In genomic region chrX:111662314-111662713, GRCh38 we compare ENCODE assay signal across 25 cellular contexts.
"Had no signal": no experiment of that assay in that cellular context is flagged by ENCODE, and none has a peak within 500 bp of the region (broad histone marks: within the 10 kb centered on the region; RNA-seq: fewer than 3 reads in every experiment).

No MANE protein-coding gene starts in this region.

- H3K27ac Mint-ChIP-seq: activated naive CD4-positive, alpha-beta T cell treated with anti-CD3 and anti-CD28 coated beads, Interleukin-2, amount 50 U/mL, for 72 hours; activated T-cell treated with anti-CD3 and anti-CD28 coated beads, Interleukin-2, amount 50 U/mL, for 72 hours; natural killer cell; neural progenitor cell; WTC11 had no signal

- H3K4me3 Mint-ChIP-seq: activated T-cell treated with anti-CD3 and anti-CD28 coated beads, Interleukin-2, amount 50 U/mL, for 72 hours; natural killer cell; neural progenitor cell; WTC11 had no signal

- H3K9me3 ChIP-seq: breast epithelium, lower lobe of right lung, right lobe of liver, testis, transverse colon had no signal

- FAIRE-seq: TTC549, urothelium cell line had no signal

- H3K4me3 ChIP-seq: breast epithelium, lower lobe of right lung, neural progenitor cell, right lobe of liver, testis, transverse colon had no signal

- H3K4me1 ChIP-seq: breast epithelium, lower lobe of right lung, right lobe of liver, testis, transverse colon had no signal

- DNase-seq: activated CD4-positive, alpha-beta T cell treated with anti-CD3 and anti-CD28 coated beads for 1 hour; activated CD4-positive, alpha-beta T cell treated with anti-CD3 and anti-CD28 coated beads, Interleukin-2, amount 50 U/mL, for 1 hour; activated naive CD4-positive, alpha-beta T cell; activated T-cell treated with anti-CD3 and anti-CD28 coated beads for 4 hours; activated T-cell treated with anti-CD3 and anti-CD28 coated beads, Interleukin-2, amount 50 U/mL, for 72 hours; central memory CD4-positive, alpha-beta T cell; head of caudate nucleus; kidney glomerular epithelial cell; lower lobe of right lung; mesendoderm; natural killer cell; occipital lobe; posterior cingulate gyrus; right lobe of liver; stimulated activated CD4-positive, alpha-beta T cell treated with anti-CD3 and anti-CD28 coated beads, Interleukin-2, amount 100 ng/mL, for 48 hours; stimulated activated naive CD8-positive, alpha-beta T cell treated with anti-CD3 and anti-CD28 coated beads, Interleukin-15, Interleukin-2, amounts not matched to agents 100 U/mL and 50 U/mL, for 24 hours; testis; transverse colon had no signal

- H3K4me2 ChIP-seq: neural progenitor cell had no signal

- H3K36me3 Mint-ChIP-seq: activated naive CD4-positive, alpha-beta T cell treated with anti-CD3 and anti-CD28 coated beads, Interleukin-2, amount 50 U/mL, for 72 hours; natural killer cell; neural progenitor cell; WTC11 had no signal

- H3K27ac ChIP-seq: breast epithelium, lower lobe of right lung, neural progenitor cell, right lobe of liver, testis, transverse colon had no signal

- ATAC-seq: activated naive CD4-positive, alpha-beta T cell treated with anti-CD3 and anti-CD28 coated beads, Interleukin-2, amount 50 U/mL, for 72 hours; activated T-cell treated with anti-CD3 and anti-CD28 coated beads, Interleukin-2, amount 50 U/mL, for 72 hours; left lobe of liver; lower lobe of right lung; natural killer cell; right lobe of liver; stimulated activated naive CD8-positive, alpha-beta T cell treated with anti-CD3 and anti-CD28 coated beads, Interleukin-15, Interleukin-2, amounts not matched to agents 100 U/mL and 50 U/mL, for 24 hours; WTC11 had no signal

- H3K9me3 Mint-ChIP-seq: activated naive CD4-positive, alpha-beta T cell treated with anti-CD3 and anti-CD28 coated beads, Interleukin-2, amount 50 U/mL, for 72 hours; activated T-cell treated with anti-CD3 and anti-CD28 coated beads, Interleukin-2, amount 50 U/mL, for 72 hours; natural killer cell; neural progenitor cell; WTC11 had no signal

- H3K4me1 Mint-ChIP-seq: natural killer cell, neural progenitor cell had no signal
